ENCODE assay signal across 22 cellular contexts in the genomic region with DNA sequence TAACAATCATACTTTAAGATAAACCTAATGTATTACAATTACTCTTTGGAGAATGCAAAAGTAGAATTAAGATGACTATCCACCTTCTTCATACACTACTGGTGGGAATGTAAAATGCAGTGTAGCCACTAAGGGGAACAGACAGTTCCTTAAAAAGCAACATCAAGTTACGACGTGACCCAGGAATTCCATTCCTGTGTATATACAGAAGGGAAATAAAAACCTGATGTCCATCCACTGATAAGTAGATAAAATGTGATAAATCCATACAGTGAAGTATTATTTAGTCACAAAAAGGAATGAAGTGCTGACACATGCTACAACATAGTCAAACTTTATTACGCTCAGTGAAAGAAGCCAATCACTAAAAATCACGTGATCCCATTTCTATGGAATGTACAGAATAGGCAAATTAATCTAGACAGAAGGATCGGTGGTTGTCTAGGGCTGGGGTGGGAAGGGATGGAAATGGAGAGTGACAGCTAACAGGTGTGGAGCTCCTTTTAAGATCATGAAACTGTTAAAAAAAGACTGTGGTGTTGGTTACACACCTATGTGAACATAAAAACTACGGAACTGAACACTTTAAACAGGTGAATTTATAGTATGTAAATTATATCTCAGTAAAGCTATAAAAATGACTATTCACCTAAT.
"Had no signal": no experiment of that assay in that cellular context is flagged by ENCODE, and none has a peak within 500 bp of the region (broad histone marks: within the 10 kb centered on the region; RNA-seq: fewer than 3 reads in every experiment).

No MANE protein-coding gene starts in this region.

- H3K9ac ChIP-seq: parathyroid adenoma had no signal

- DNase-seq: activated CD4-positive, alpha-beta T cell treated with anti-CD3 and anti-CD28 coated beads for 4 hours; activated CD8-positive, alpha-beta memory T cell treated with anti-CD3 and anti-CD28 coated beads, Interleukin-2, amount 50 U/mL, for 4 hours; activated CD8-positive, alpha-beta T cell treated with anti-CD3 and anti-CD28 coated beads, Interleukin-2, amount 10 ng/mL, durations not matched to agents 7 days and 5 days; activated gamma-delta T cell; activated T-cell treated with anti-CD3 and anti-CD28 coated beads, Interleukin-2, amount 50 U/mL, for 48 hours; amygdala; effector memory CD4-positive, alpha-beta T cell; islet precursor cell; mammary epithelial cell; naive thymus-derived CD8-positive, alpha-beta T cell; stimulated activated CD4-positive, alpha-beta T cell treated with anti-CD3 and anti-CD28 coated beads, Interleukin-15, amount 100 ng/mL, for 24 hours; stimulated activated CD4-positive, alpha-beta T cell treated with anti-CD3 and anti-CD28 coated beads, Interleukin-4, amount 100 ng/mL, for 1 hour; stimulated activated naive B cell treated with anti-CD40 and anti-IgM and Interleukin-4, amounts not matched to agents 10 μg/mL and 1 μg/mL and 100 μg/mL, for 72 hours; SW 1271; tibial artery had no signal

- H3K9me3 ChIP-seq: neutrophil, tibial artery had no signal

- H3K4me1 ChIP-seq: parathyroid adenoma, tibial artery had no signal

- ATAC-seq: activated CD8-positive, alpha-beta T cell treated with anti-CD3 and anti-CD28 coated beads, Interleukin-2, amount 10 ng/mL, durations not matched to agents 7 days and 5 days; activated naive CD4-positive, alpha-beta T cell treated with anti-CD3 and anti-CD28 coated beads, Interleukin-2, amount 50 U/mL, for 72 hours; left lobe of liver; naive thymus-derived CD8-positive, alpha-beta T cell; stimulated activated naive B cell treated with anti-CD40 and anti-IgM and Interleukin-4, amounts not matched to agents 10 μg/mL and 1 μg/mL and 100 μg/mL, for 72 hours; WTC11 had no signal

- H3K4me3 ChIP-seq: tibial artery had no signal

- H3K27me3 ChIP-seq: neutrophil, tibial artery had no signal

- FAIRE-seq: TTC549 had no signal

- H2AFZ ChIP-seq: parathyroid adenoma had no signal

- H3K36me3 ChIP-seq: neutrophil, tibial artery had no signal

- H3K27ac ChIP-seq: epithelial cell of prostate, neutrophil, parathyroid adenoma, tibial artery had no signal
